ENCODE assay signal across 8 cellular contexts in the genomic region with DNA sequence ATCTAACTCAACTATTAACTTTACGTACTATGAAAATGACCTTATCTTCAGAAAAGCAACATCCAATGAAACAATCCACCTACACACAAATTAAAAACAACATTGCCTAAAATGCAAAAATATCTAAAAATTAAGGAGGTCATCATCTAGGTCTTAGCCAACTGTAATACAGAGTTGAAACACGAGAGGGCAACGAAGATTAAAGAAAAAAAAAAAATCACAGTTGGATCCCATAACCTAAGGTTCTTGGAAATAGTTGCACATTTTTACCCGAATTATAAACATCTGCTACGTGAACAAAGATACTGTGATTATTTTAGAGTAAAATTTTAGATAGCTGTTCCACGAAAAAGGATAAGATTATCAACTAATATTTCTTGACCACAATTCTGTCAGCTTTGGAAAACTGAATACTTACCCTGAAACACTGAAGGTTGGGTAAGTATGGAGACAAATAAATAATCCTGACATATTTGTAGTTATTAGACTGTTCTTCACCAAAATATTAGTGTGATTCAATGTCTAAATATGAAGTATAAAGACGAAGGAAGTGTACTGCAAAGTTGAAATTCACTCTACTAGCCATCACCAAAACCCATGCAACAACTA.
A peak's percentile ranks its signal among the peaks of the same experiment; 100 is the strongest.
DNase-seq lines count a peak whose midpoint lies in the region; ATAC-seq and TF ChIP-seq lines count a peak whose summit lies in the region.

No MANE protein-coding gene starts in this region.

- H3K4me3 ChIP-seq in DND-41 (ENCODE audit: low read depth in 1 of 2, low read length in 2 of 2) (no peak overlapping the region), astrocyte of the spinal cord (ENCODE audit: low read depth, low read length) (no peak overlapping the region)

- DNase-seq in DND-41 (no peak), astrocyte of the spinal cord (ENCODE audit: low read depth, low spot score) (peak; percentile 57), kidney tubule cell (ENCODE audit: low spot score) (peak; percentile 32), DMS153 treated with DMSO at 0.1 percent for 48 hours (lab: John Stamatoyannopoulos, UW; ENCODE audit: unreplicated experiment) (no peak), COLO668 (lab: John Stamatoyannopoulos, UW; ENCODE audit: unreplicated experiment) (no peak), NCI-H2107 (lab: John Stamatoyannopoulos, UW) (no peak)

- peaks cover 36% of the 10 kb centered on the region for H3K36me3 ChIP-seq in DND-41 (ENCODE audit: insufficient read depth, low read length)

- TF ChIP-seq EP300 in Ishikawa (IDR thresholded peaks at IDR 0.05; ENCODE audit: borderline replicate concordance) = no peak

- in situ Hi-C loops in astrocyte of the spinal cord (cut with HindIII; ENCODE audit: low sequenced_read_pairs) = no loop called here

- H4K20me1 ChIP-seq in DND-41 (ENCODE audit: insufficient read depth, low read length) = peaks cover 29% of the 10 kb centered on the region

- ATAC-seq in DND-41 (ENCODE audit: insufficient read depth, low read depth) = peak; percentile 59; the same call in 2 of the 3 replicates
- no peak for ATAC-seq in HG03196 (IDR thresholded peaks at IDR 0.05; ENCODE audit: unreplicated experiment)

- no peaks in the 10 kb centered on the region for H3K9me3 ChIP-seq in DND-41 (ENCODE audit: insufficient read depth, low read length, severe bottlenecking)

- 0 out of 2 replicates have a peak, but pooled peaks cover 4% of the 10 kb centered on the region for H3K4me1 ChIP-seq in DND-41 (ENCODE audit: insufficient read depth, low read length)

- TF ChIP-seq CTCF in DND-41 (IDR thresholded peaks at IDR 0.05; ENCODE audit: borderline replicate concordance, extremely low read depth, low read length, poor library complexity, severe bottlenecking) (peak; percentile 56), astrocyte of the spinal cord (IDR thresholded peaks at IDR 0.05; ENCODE audit: low read depth, low read length) (peak; percentile 58)

- no peak overlapping the region for H3K9ac ChIP-seq in DND-41 (ENCODE audit: low read depth, low read length)

- no peak overlapping the region for H3K27ac ChIP-seq in DND-41 (ENCODE audit: low read length)

- TF ChIP-seq RAD21 in Ishikawa (IDR thresholded peaks at IDR 0.05; ENCODE audit: low read depth) = peak; percentile 54

- H2AFZ ChIP-seq in DND-41 (ENCODE audit: low read depth, low read length) = no peak overlapping the region

- no peak overlapping the region for H3K4me2 ChIP-seq in DND-41 (ENCODE audit: insufficient read depth, low read length)

- H3K79me2 ChIP-seq in DND-41 (ENCODE audit: insufficient read depth, low read length) = peaks cover 40% of the 10 kb centered on the region

- no peaks in the 10 kb centered on the region for H3K27me3 ChIP-seq in DND-41 (ENCODE audit: insufficient read depth, low read length, poor library complexity)

TF ChIP-seq in Ishikawa, 13 proteins besides CTCF, POLR2A, EP300 and RAD21:
- TF ChIP-seq, protein P1, sequence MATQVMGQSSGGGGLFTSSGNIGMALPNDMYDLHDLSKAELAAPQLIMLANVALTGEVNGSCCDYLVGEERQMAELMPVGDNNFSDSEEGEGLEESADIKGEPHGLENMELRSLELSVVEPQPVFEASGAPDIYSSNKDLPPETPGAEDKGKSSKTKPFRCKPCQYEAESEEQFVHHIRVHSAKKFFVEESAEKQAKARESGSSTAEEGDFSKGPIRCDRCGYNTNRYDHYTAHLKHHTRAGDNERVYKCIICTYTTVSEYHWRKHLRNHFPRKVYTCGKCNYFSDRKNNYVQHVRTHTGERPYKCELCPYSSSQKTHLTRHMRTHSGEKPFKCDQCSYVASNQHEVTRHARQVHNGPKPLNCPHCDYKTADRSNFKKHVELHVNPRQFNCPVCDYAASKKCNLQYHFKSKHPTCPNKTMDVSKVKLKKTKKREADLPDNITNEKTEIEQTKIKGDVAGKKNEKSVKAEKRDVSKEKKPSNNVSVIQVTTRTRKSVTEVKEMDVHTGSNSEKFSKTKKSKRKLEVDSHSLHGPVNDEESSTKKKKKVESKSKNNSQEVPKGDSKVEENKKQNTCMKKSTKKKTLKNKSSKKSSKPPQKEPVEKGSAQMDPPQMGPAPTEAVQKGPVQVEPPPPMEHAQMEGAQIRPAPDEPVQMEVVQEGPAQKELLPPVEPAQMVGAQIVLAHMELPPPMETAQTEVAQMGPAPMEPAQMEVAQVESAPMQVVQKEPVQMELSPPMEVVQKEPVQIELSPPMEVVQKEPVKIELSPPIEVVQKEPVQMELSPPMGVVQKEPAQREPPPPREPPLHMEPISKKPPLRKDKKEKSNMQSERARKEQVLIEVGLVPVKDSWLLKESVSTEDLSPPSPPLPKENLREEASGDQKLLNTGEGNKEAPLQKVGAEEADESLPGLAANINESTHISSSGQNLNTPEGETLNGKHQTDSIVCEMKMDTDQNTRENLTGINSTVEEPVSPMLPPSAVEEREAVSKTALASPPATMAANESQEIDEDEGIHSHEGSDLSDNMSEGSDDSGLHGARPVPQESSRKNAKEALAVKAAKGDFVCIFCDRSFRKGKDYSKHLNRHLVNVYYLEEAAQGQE (IDR thresholded peaks at IDR 0.05; ENCODE audit: low read depth) = no peak
- TF ChIP-seq TEAD4 (IDR thresholded peaks at IDR 0.05) (no peak), FOXM1 (IDR thresholded peaks at IDR 0.05; ENCODE audit: borderline replicate concordance, low read depth) (no peak), ZBTB7A (IDR thresholded peaks at IDR 0.05; ENCODE audit: low read depth) (no peak)
- TF ChIP-seq, protein P2, sequence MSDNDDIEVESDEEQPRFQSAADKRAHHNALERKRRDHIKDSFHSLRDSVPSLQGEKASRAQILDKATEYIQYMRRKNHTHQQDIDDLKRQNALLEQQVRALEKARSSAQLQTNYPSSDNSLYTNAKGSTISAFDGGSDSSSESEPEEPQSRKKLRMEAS (IDR thresholded peaks at IDR 0.05) = no peak

Comparison
In these comparisons a context has a peak if more than half of its experiments do, and no peak if none do; other contexts are left out.
1. DNase-seq: peak in astrocyte of the spinal cord (single experiment) and kidney tubule cell (single experiment); none in DND-41 (single experiment), DMS153 treated with DMSO at 0.1 percent for 48 hours (single experiment), COLO668 (single experiment) and NCI-H2107 (single experiment).